1 cellular context compared by ENCODE assay signal in genomic region chr2:30104273-30104672, GRCh38.
TF ChIP-seq lines count a peak whose summit lies in the region.

No MANE protein-coding gene starts in this region.

TF ChIP-seq in WTC11, 78 proteins besides CTCF, POLR2A, EP300 and RAD21 (continued from another document):
- TF ChIP-seq ARID4B (CRISPR knock-in tag; IDR thresholded peaks at IDR 0.05; ENCODE audit: borderline replicate concordance) (no peak), ZNF219 (CRISPR knock-in tag; IDR thresholded peaks at IDR 0.05; ENCODE audit: borderline replicate concordance) (no peak)
